ENCODE assay signal across 1 cellular context in genomic region chr2:86623549-86624547, GRCh38.
TF ChIP-seq lines count a peak whose summit lies in the region.

TSS of gene RNF103 (minus strand) at chr2:86623865. CDS start at chr2:86622886, 979 bp downstream.

TF ChIP-seq in GM12878, 131 proteins besides CTCF, POLR2A, EP300 and RAD21 (continued from another document and continues in another):
- TF ChIP-seq ZNF687 (IDR thresholded peaks at IDR 0.05) (peak; percentile 56; the same call in 1 of the 2 replicates), SP1 (IDR thresholded peaks at IDR 0.05; ENCODE audit: low read depth, low read length) (peak; percentile 24), SRF (IDR thresholded peaks at IDR 0.05; ENCODE audit: low read depth in 2 of 2, low read length in 2 of 2) (no peak), GATAD2B (conservative IDR thresholded peaks at IDR 0.05; ENCODE audit: low read depth) (peak; percentile 46; the same call in 1 of the 2 replicates), PML (IDR thresholded peaks at IDR 0.05; ENCODE audit: low read length) (no peak), HCFC1 (IDR thresholded peaks at IDR 0.05; ENCODE audit: low read length) (no peak), POU2F2 (IDR thresholded peaks at IDR 0.05; ENCODE audit: borderline replicate concordance, low read depth, low read length) (peak; percentile 36; the same call in 1 of the 3 replicates), SUZ12 (IDR thresholded peaks at IDR 0.05; ENCODE audit: unreplicated experiment) (no peak), SMARCA5 (IDR thresholded peaks at IDR 0.05) (no peak; the same call in 1 of the 2 replicates), NFYA (IDR thresholded peaks at IDR 0.05; ENCODE audit: borderline replicate concordance, low read depth, low read length) (no peak), RBBP5 (conservative IDR thresholded peaks at IDR 0.05) (no peak), CBX5 (IDR thresholded peaks at IDR 0.05; ENCODE audit: low read depth) (no peak; the same call in 1 of the 2 replicates), ATF7 (IDR thresholded peaks at IDR 0.05; ENCODE audit: low read depth) (no peak), BMI1 (IDR thresholded peaks at IDR 0.05; ENCODE audit: borderline replicate concordance) (no peak), HSF1 (IDR thresholded peaks at IDR 0.05; ENCODE audit: low read depth, low read length) (no peak), FOXM1 (IDR thresholded peaks at IDR 0.05; ENCODE audit: low read depth, low read length) (0 out of 2 replicates have a peak, but pooled peaks have one; percentile 2), RB1 (IDR thresholded peaks at IDR 0.05; ENCODE audit: borderline replicate concordance) (no peak), SIX5 (IDR thresholded peaks at IDR 0.05; ENCODE audit: low read depth, low read length, severe bottlenecking) (no peak), EED (IDR thresholded peaks at IDR 0.05; ENCODE audit: low read depth) (0 out of 2 replicates have a peak, but pooled peaks have one; percentile 16), MTA2 (IDR thresholded peaks at IDR 0.05; ENCODE audit: low read depth) (0 out of 2 replicates have a peak, but pooled peaks have one; percentile 19), TARDBP (IDR thresholded peaks at IDR 0.05; ENCODE audit: borderline replicate concordance) (no peak), BACH1 (IDR thresholded peaks at IDR 0.05; ENCODE audit: borderline replicate concordance) (peak; percentile 49; the same call in 1 of the 2 replicates), RELA (IDR thresholded peaks at IDR 0.05; ENCODE audit: borderline replicate concordance, partially characterized antibody) (no peak), HDAC6 (IDR thresholded peaks at IDR 0.05; ENCODE audit: unreplicated experiment) (no peak), BHLHE40 (IDR thresholded peaks at IDR 0.05; ENCODE audit: borderline replicate concordance in 1 of 2, low read depth in 2 of 2, low read length in 1 of 2) (peak; percentile 18 to 57; a peak in 1 of 4 replicates), GABPA (IDR thresholded peaks at IDR 0.05; ENCODE audit: low read depth) (no peak), LARP7 (IDR thresholded peaks at IDR 0.05) (peak; percentile 82; the same call in 1 of the 2 replicates), CBFB (IDR thresholded peaks at IDR 0.05; ENCODE audit: low read depth) (no peak; the same call in 1 of the 2 replicates), CREB1 (IDR thresholded peaks at IDR 0.05; ENCODE audit: low read depth) (peak; percentile 71; the same call in 1 of the 2 replicates), IKZF2 (IDR thresholded peaks at IDR 0.05) (peak; percentile 20 to 51; a peak in 3 of 4 replicates), NR2C2 (IDR thresholded peaks at IDR 0.05; ENCODE audit: borderline replicate concordance, control insufficient read depth, insufficient read length, low read depth) (no peak), CBX3 (IDR thresholded peaks at IDR 0.05; ENCODE audit: borderline replicate concordance, low read depth) (no peak), ZBTB11 (CRISPR knock-in tag; IDR thresholded peaks at IDR 0.05) (no peak), ESRRA (IDR thresholded peaks at IDR 0.05; ENCODE audit: low read length) (no peak), NR2F1 (conservative IDR thresholded peaks at IDR 0.05) (peak; percentile 53; the same call in 1 of the 2 replicates), ZSCAN29 (IDR thresholded peaks at IDR 0.05) (0 out of 2 replicates have a peak, but pooled peaks have one; percentile 36), SREBF1 (IDR thresholded peaks at IDR 0.05; ENCODE audit: low read length) (no peak), CREM (IDR thresholded peaks at IDR 0.05; ENCODE audit: low read depth) (peak; percentile 60; the same call in 1 of the 2 replicates), FOS (IDR thresholded peaks at IDR 0.05; ENCODE audit: borderline replicate concordance, extremely low read depth, insufficient read length) (no peak)
- TF ChIP-seq, protein P1, sequence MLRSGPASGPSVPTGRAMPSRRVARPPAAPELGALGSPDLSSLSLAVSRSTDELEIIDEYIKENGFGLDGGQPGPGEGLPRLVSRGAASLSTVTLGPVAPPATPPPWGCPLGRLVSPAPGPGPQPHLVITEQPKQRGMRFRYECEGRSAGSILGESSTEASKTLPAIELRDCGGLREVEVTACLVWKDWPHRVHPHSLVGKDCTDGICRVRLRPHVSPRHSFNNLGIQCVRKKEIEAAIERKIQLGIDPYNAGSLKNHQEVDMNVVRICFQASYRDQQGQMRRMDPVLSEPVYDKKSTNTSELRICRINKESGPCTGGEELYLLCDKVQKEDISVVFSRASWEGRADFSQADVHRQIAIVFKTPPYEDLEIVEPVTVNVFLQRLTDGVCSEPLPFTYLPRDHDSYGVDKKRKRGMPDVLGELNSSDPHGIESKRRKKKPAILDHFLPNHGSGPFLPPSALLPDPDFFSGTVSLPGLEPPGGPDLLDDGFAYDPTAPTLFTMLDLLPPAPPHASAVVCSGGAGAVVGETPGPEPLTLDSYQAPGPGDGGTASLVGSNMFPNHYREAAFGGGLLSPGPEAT (IDR thresholded peaks at IDR 0.05; ENCODE audit: low read depth), result 0 out of 2 replicates have a peak, but pooled peaks have one; percentile 30
- TF ChIP-seq, protein P2, sequence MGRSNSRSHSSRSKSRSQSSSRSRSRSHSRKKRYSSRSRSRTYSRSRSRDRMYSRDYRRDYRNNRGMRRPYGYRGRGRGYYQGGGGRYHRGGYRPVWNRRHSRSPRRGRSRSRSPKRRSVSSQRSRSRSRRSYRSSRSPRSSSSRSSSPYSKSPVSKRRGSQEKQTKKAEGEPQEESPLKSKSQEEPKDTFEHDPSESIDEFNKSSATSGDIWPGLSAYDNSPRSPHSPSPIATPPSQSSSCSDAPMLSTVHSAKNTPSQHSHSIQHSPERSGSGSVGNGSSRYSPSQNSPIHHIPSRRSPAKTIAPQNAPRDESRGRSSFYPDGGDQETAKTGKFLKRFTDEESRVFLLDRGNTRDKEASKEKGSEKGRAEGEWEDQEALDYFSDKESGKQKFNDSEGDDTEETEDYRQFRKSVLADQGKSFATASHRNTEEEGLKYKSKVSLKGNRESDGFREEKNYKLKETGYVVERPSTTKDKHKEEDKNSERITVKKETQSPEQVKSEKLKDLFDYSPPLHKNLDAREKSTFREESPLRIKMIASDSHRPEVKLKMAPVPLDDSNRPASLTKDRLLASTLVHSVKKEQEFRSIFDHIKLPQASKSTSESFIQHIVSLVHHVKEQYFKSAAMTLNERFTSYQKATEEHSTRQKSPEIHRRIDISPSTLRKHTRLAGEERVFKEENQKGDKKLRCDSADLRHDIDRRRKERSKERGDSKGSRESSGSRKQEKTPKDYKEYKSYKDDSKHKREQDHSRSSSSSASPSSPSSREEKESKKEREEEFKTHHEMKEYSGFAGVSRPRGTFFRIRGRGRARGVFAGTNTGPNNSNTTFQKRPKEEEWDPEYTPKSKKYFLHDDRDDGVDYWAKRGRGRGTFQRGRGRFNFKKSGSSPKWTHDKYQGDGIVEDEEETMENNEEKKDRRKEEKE (IDR thresholded peaks at IDR 0.05), result no peak
- TF ChIP-seq, protein P3, sequence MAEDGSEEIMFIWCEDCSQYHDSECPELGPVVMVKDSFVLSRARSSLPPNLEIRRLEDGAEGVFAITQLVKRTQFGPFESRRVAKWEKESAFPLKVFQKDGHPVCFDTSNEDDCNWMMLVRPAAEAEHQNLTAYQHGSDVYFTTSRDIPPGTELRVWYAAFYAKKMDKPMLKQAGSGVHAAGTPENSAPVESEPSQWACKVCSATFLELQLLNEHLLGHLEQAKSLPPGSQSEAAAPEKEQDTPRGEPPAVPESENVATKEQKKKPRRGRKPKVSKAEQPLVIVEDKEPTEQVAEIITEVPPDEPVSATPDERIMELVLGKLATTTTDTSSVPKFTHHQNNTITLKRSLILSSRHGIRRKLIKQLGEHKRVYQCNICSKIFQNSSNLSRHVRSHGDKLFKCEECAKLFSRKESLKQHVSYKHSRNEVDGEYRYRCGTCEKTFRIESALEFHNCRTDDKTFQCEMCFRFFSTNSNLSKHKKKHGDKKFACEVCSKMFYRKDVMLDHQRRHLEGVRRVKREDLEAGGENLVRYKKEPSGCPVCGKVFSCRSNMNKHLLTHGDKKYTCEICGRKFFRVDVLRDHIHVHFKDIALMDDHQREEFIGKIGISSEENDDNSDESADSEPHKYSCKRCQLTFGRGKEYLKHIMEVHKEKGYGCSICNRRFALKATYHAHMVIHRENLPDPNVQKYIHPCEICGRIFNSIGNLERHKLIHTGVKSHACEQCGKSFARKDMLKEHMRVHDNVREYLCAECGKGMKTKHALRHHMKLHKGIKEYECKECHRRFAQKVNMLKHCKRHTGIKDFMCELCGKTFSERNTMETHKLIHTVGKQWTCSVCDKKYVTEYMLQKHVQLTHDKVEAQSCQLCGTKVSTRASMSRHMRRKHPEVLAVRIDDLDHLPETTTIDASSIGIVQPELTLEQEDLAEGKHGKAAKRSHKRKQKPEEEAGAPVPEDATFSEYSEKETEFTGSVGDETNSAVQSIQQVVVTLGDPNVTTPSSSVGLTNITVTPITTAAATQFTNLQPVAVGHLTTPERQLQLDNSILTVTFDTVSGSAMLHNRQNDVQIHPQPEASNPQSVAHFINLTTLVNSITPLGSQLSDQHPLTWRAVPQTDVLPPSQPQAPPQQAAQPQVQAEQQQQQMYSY (CRISPR knock-in tag; IDR thresholded peaks at IDR 0.05), result no peak
- TF ChIP-seq, protein P4, sequence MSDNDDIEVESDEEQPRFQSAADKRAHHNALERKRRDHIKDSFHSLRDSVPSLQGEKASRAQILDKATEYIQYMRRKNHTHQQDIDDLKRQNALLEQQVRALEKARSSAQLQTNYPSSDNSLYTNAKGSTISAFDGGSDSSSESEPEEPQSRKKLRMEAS (IDR thresholded peaks at IDR 0.05; ENCODE audit: low read depth, low read length), result peak; percentile 66; the same call in 1 of the 2 replicates
- TF ChIP-seq, protein P5, sequence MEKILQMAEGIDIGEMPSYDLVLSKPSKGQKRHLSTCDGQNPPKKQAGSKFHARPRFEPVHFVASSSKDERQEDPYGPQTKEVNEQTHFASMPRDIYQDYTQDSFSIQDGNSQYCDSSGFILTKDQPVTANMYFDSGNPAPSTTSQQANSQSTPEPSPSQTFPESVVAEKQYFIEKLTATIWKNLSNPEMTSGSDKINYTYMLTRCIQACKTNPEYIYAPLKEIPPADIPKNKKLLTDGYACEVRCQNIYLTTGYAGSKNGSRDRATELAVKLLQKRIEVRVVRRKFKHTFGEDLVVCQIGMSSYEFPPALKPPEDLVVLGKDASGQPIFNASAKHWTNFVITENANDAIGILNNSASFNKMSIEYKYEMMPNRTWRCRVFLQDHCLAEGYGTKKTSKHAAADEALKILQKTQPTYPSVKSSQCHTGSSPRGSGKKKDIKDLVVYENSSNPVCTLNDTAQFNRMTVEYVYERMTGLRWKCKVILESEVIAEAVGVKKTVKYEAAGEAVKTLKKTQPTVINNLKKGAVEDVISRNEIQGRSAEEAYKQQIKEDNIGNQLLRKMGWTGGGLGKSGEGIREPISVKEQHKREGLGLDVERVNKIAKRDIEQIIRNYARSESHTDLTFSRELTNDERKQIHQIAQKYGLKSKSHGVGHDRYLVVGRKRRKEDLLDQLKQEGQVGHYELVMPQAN (conservative IDR thresholded peaks at IDR 0.05), result peak; percentile 51; the same call in 1 of the 2 replicates
